ENCODE assay signal across 17 cellular contexts in the genomic region with DNA sequence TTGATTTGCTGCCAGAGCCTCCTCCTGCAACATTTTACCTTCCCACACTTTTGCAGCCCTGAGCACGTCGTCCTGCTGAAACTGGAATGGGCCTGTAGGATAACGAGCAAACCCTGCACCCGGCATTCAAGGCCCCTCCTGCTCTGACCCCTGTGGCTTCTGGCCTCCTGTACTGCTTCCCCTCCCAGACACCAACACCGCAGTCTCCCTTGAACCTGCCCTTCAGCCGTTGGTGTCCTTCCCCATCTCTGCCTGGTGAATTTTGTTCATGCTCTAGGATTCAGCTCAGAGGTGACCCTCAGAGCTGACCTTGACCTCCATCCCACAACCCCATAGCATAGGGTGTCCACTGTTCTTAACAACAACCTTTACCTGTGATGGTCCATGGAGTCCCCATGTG.
A peak's percentile ranks its signal among the peaks of the same experiment; 100 is the strongest.
DNase-seq lines count a peak whose midpoint lies in the region; ATAC-seq, FAIRE-seq and TF ChIP-seq lines count a peak whose summit lies in the region.
"Had no signal": no experiment of that assay in that cellular context is flagged by ENCODE, and none has a peak within 500 bp of the region (broad histone marks: within the 10 kb centered on the region; RNA-seq: fewer than 3 reads in every experiment).

No MANE protein-coding gene starts in this region.

- CTCF ChIA-PET in CD8-positive, alpha-beta memory T cell (lab: Charles Lee), result no interaction called here

- H3K27me3 Mint-ChIP-seq in CD8-positive, alpha-beta memory T cell, result peaks cover 4 to 16% of the 10 kb centered on the region in 2 donors
- H3K27me3 Mint-ChIP-seq in type B pancreatic cell, result peaks cover 19% of the 10 kb centered on the region
- H3K27me3 Mint-ChIP-seq: CD4-positive, CD25-positive, alpha-beta regulatory T cell had no signal

- intact Hi-C loops in adrenal gland (cut with DNase I), result no loop called here

- ATAC-seq in lung (ENCODE audit: insufficient read depth, low FRiP score), result no peak

- no peak for TF ChIP-seq POLR2A in adrenal gland (IDR thresholded peaks at IDR 0.05)

- H3K27ac ChIP-seq in CD8-positive, alpha-beta memory T cell (ENCODE audit: low read depth, low read length), result no peak overlapping the region
- no peak overlapping the region for H3K27ac ChIP-seq in lung (ENCODE audit: low read depth in 1 of 2, low read length in 1 of 2)
- H3K27ac ChIP-seq in adrenal gland, result no peak overlapping the region
- H3K27ac ChIP-seq: BLaER1 treated with 17β-estradiol and CSF1 and Interleukin-3, amounts not matched to agents 10 nM and 100 nM had no signal

- DNase-seq in CD8-positive, alpha-beta memory T cell, result no peak
- DNase-seq in bronchial epithelial cell (ENCODE audit: low read depth), result no peak
- DNase-seq in lung (ENCODE audit: low spot score), result peak; percentile 24
- peak; percentile 56 for DNase-seq in type B pancreatic cell (ENCODE audit: extremely low spot score, unreplicated experiment)
- no peak for DNase-seq in GF-D8 (lab: John Stamatoyannopoulos, UW)
- no peak for DNase-seq in H7
- DNase-seq in T-helper 9 cell, result no peak
- DNase-seq in adrenal gland, result no peak
- DNase-seq: 8988T; CD4-positive, CD25-positive, alpha-beta regulatory T cell; DMS153; DMS79 treated with DMSO at 0.1 percent for 48 hours; EL had no signal

- H3K9me3 Mint-ChIP-seq in CD8-positive, alpha-beta memory T cell, result no peaks in the 10 kb centered on the region
- H3K9me3 Mint-ChIP-seq in type B pancreatic cell, result no peaks in the 10 kb centered on the region
- H3K9me3 Mint-ChIP-seq: IgD-negative memory B cell had no signal

- H3K4me3 Mint-ChIP-seq in CD8-positive, alpha-beta memory T cell, result peak overlapping the region in 1 of 7 donors; percentile 32
- H3K4me3 Mint-ChIP-seq in type B pancreatic cell, result no peak overlapping the region
- H3K4me3 Mint-ChIP-seq: CD4-positive, CD25-positive, alpha-beta regulatory T cell; IgD-negative memory B cell had no signal

- 68 to 82% methylated on average over 6 of the region's 6 CpGs for WGBS in lung, 2 donors
- 63 to 72% (median 65%) methylated on average over 6 of the region's 6 CpGs for WGBS in adrenal gland, 4 donors

- H3K4me3 ChIP-seq in CD8-positive, alpha-beta memory T cell (ENCODE audit: low read length), result no peak overlapping the region
- H3K4me3 ChIP-seq in bronchial epithelial cell (ENCODE audit: low read depth, low read length) (no peak overlapping the region), lung (no peak overlapping the region), H7 (ENCODE audit: insufficient read depth, low read depth, low read length) (no peak overlapping the region), adrenal gland (no peak overlapping the region)
- H3K4me3 ChIP-seq: BLaER1 treated with 17β-estradiol and CSF1 and Interleukin-3, amounts not matched to agents 10 nM and 100 nM had no signal

- no peaks in the 10 kb centered on the region for H3K27me3 ChIP-seq in CD8-positive, alpha-beta memory T cell (ENCODE audit: insufficient read depth, low read length, poor library complexity, severe bottlenecking)
- no peaks in the 10 kb centered on the region for H3K27me3 ChIP-seq in bronchial epithelial cell (ENCODE audit: control insufficient read depth, insufficient read depth, low read length)
- H3K27me3 ChIP-seq in lung (ENCODE audit: control insufficient read depth, insufficient read depth), result no peaks in the 10 kb centered on the region
- no peaks in the 10 kb centered on the region for H3K27me3 ChIP-seq in H7 (ENCODE audit: control insufficient read depth, insufficient read depth, low read length)
- H3K27me3 ChIP-seq in adrenal gland, result no peaks in the 10 kb centered on the region
- H3K27me3 ChIP-seq: BLaER1 treated with 17β-estradiol and CSF1 and Interleukin-3, amounts not matched to agents 10 nM and 100 nM had no signal

- no peaks in the 10 kb centered on the region for H3K9me3 ChIP-seq in CD8-positive, alpha-beta memory T cell (ENCODE audit: low read length)
- H3K9me3 ChIP-seq in lung (ENCODE audit: control insufficient read depth in 2 of 2, insufficient read depth in 1 of 2, low read length in 1 of 2) (no peaks in the 10 kb centered on the region), adrenal gland (replicated peaks in 1 of 3) (no peaks in the 10 kb centered on the region)
- H3K9me3 ChIP-seq: BLaER1 treated with 17β-estradiol and CSF1 and Interleukin-3, amounts not matched to agents 10 nM and 100 nM had no signal

- TF ChIP-seq CTCF in bronchial epithelial cell (IDR thresholded peaks at IDR 0.05; ENCODE audit: insufficient read depth, low read length, severe bottlenecking), result no peak
- no peak for TF ChIP-seq CTCF in lung (IDR thresholded peaks at IDR 0.05; ENCODE audit: control extremely low read depth, extremely low read depth)
- no peak for TF ChIP-seq CTCF in type B pancreatic cell (conservative IDR thresholded peaks at IDR 0.05)
- TF ChIP-seq CTCF in adrenal gland (IDR thresholded peaks at IDR 0.05), result no peak

- POLR2A ChIA-PET in CD8-positive, alpha-beta memory T cell (lab: Charles Lee), result no interaction called here

- H3K36me3 ChIP-seq in CD8-positive, alpha-beta memory T cell (ENCODE audit: insufficient read depth, low read length), result no peaks in the 10 kb centered on the region
- H3K36me3 ChIP-seq in bronchial epithelial cell (ENCODE audit: control insufficient read depth, insufficient read depth, low read length), result no peaks in the 10 kb centered on the region
- no peaks in the 10 kb centered on the region for H3K36me3 ChIP-seq in lung (ENCODE audit: control insufficient read depth in 2 of 2, insufficient read depth in 2 of 2, low read length in 2 of 2)
- no peaks in the 10 kb centered on the region for H3K36me3 ChIP-seq in H7 (replicated peaks; ENCODE audit: control insufficient read depth, insufficient read depth, low read length)
- no peaks in the 10 kb centered on the region for H3K36me3 ChIP-seq in adrenal gland (replicated peaks in 1 of 2)
- H3K36me3 ChIP-seq: BLaER1 treated with 17β-estradiol and CSF1 and Interleukin-3, amounts not matched to agents 10 nM and 100 nM had no signal

- FAIRE-seq in bronchial epithelial cell (lab: Jason Lieb, UNC), result peak; percentile 23
- FAIRE-seq: D721Med, G401.6 had no signal

- peaks cover 14% of the 10 kb centered on the region for H3K4me1 ChIP-seq in CD8-positive, alpha-beta memory T cell (ENCODE audit: insufficient read depth, low read length)
- H3K4me1 ChIP-seq in lung (ENCODE audit: control insufficient read depth in 2 of 2, insufficient read depth in 2 of 2, low read length in 2 of 2), result no peaks in the 10 kb centered on the region
- H3K4me1 ChIP-seq in adrenal gland (replicated peaks in 1 of 2), result peaks cover 0 to 5% of the 10 kb centered on the region in 2 donors

- peak overlapping the region in 6 of 8 donors; percentile 19 to 95 (median 62) for H3K27ac Mint-ChIP-seq in CD8-positive, alpha-beta memory T cell
- no peak overlapping the region for H3K27ac Mint-ChIP-seq in type B pancreatic cell

- H3K36me3 Mint-ChIP-seq in CD8-positive, alpha-beta memory T cell, result no peaks in the 10 kb centered on the region
- H3K36me3 Mint-ChIP-seq in type B pancreatic cell, result no peaks in the 10 kb centered on the region
- H3K36me3 Mint-ChIP-seq: CD4-positive, CD25-positive, alpha-beta regulatory T cell; IgD-negative memory B cell had no signal

- peaks cover 4 to 32% (median 32%) of the 10 kb centered on the region in 3 donors for H3K4me1 Mint-ChIP-seq in CD8-positive, alpha-beta memory T cell
- H3K4me1 Mint-ChIP-seq in type B pancreatic cell (ENCODE audit: unreplicated experiment), result peaks cover under 1% of the 10 kb centered on the region
- H3K4me1 Mint-ChIP-seq: IgD-negative memory B cell had no signal

Comparison
In these comparisons a context has a peak if more than half of its experiments do, and no peak if none do; other contexts are left out.
1. DNase-seq: peak in lung (single experiment) and type B pancreatic cell (single experiment); none in CD8-positive, alpha-beta memory T cell (0 of 5), bronchial epithelial cell (single experiment), GF-D8 (single experiment), H7 (single experiment), T-helper 9 cell (single experiment) and adrenal gland (0 of 7).